ENCODE assay signal across 8 cellular contexts in genomic region chr7:101754432-101755159, GRCh38.
DNase-seq lines count a peak whose midpoint lies in the region; ATAC-seq, FAIRE-seq and TF ChIP-seq lines count a peak whose summit lies in the region.

No MANE protein-coding gene starts in this region.

- peaks cover 8% of the 10 kb centered on the region for H3K4me1 Mint-ChIP-seq in Caco-2 (ENCODE audit: low read depth, unreplicated experiment)

- peak; percentile 7 for FAIRE-seq in GM12878 (lab: Jason Lieb, UNC)

- TF ChIP-seq CTCF in Caco-2 (IDR thresholded peaks at IDR 0.05; ENCODE audit: insufficient read depth in 1 of 2, low read depth in 1 of 2, low read length in 1 of 2, severe bottlenecking in 1 of 2, unreplicated experiment in 1 of 2) (no peak), GM12878 (IDR thresholded peaks at IDR 0.05 in 2 of 3, conservative IDR thresholded peaks at IDR 0.05 in 1 of 3; ENCODE audit: control insufficient read depth in 2 of 3, extremely low read depth in 1 of 3, insufficient read depth in 1 of 3, low read depth in 3 of 3, low read length in 3 of 3) (no peak), mucosa of descending colon (IDR thresholded peaks at IDR 0.05) (no peak)

- H3K9me3 ChIP-seq in Caco-2 (no peaks in the 10 kb centered on the region; the same call in 1 of the 2 replicates), GM12878 (replicated peaks; ENCODE audit: control insufficient read depth, insufficient read depth, low read length) (no peaks in the 10 kb centered on the region), mucosa of descending colon (no peaks in the 10 kb centered on the region)

- in situ Hi-C loops in GM12878 (cut with MboI): no loop called here

- POLR2A ChIA-PET in Caco-2 (lab: Charles Lee): no interaction called here
- POLR2A ChIA-PET in GM12878 (lab: Charles Lee): no interaction called here

- no peak for TF ChIP-seq RAD21 in GM12878 (IDR thresholded peaks at IDR 0.05; ENCODE audit: insufficient read depth, low read depth, low read length)

- H3K4me3 ChIP-seq in Caco-2 (ENCODE audit: low read depth, low read length) (peak overlapping the region; percentile 35), GM12878 (peak overlapping the region; percentile 53; the same call in 1 of the 2 replicates), mucosa of descending colon (no peak overlapping the region)

- peak overlapping the region; percentile 79 for H3K4me3 Mint-ChIP-seq in Caco-2 (ENCODE audit: unreplicated experiment)

- H3K4me1 ChIP-seq in Caco-2 (no peaks in the 10 kb centered on the region), GM12878 (ENCODE audit: control insufficient read depth, insufficient read depth, low read length) (peaks cover 4% of the 10 kb centered on the region; the same call in 1 of the 2 replicates), mucosa of descending colon (ENCODE audit: low read depth) (peaks cover 9% of the 10 kb centered on the region)

- BruUV-seq in Caco-2 (replicated peaks; lab: Mats Ljungman, UMichigan) (no TSS peak), GM12878 (replicated peaks; lab: Mats Ljungman, UMichigan) (no TSS peak)

- H3K4me2 ChIP-seq in GM12878 (ENCODE audit: control insufficient read depth, insufficient read depth): peak overlapping the region; percentile 86

- peak overlapping the region; percentile 68 for H3K27ac Mint-ChIP-seq in Caco-2 (ENCODE audit: unreplicated experiment)

- no peaks in the 10 kb centered on the region for H3K27me3 Mint-ChIP-seq in Caco-2 (ENCODE audit: insufficient read depth, unreplicated experiment)

- 20% methylated on average over 22 of the region's 22 CpGs for WGBS in GM12878 (ENCODE audit: insufficient coverage, insufficient replicate concordance, low lambda C conversion rate, missing lambda C conversion rate)

- H4K20me1 ChIP-seq in GM12878 (ENCODE audit: control insufficient read depth, insufficient read depth): no peaks in the 10 kb centered on the region

- intact Hi-C loops in Caco-2 (cut with micrococcal nuclease; ENCODE audit: unreplicated experiment) (no loop called here), GM12878 (cut with micrococcal nuclease; ENCODE audit: unreplicated experiment) (no loop called here), mucosa of descending colon (cut with DNase I, micrococcal nuclease) (no loop called here)

- TF ChIP-seq EP300 in GM12878 (IDR thresholded peaks at IDR 0.05; ENCODE audit: borderline replicate concordance in 1 of 2, control insufficient read depth in 1 of 2, low read depth in 2 of 2, low read length in 2 of 2): no peak

- ATAC-seq in GM12878 (no peak), mucosa of descending colon (peak; percentile 55), HG02588 (IDR thresholded peaks at IDR 0.05; ENCODE audit: unreplicated experiment) (no peak)

- H3K27me3 ChIP-seq in Caco-2 (replicated peaks; ENCODE audit: control insufficient read depth, insufficient read depth, low read length): no peaks in the 10 kb centered on the region
- no peaks in the 10 kb centered on the region for H3K27me3 ChIP-seq in GM12878 (replicated peaks in 1 of 2; ENCODE audit: control insufficient read depth in 2 of 2, insufficient read depth in 2 of 2, low read length in 1 of 2)

- H2AFZ ChIP-seq in GM12878 (ENCODE audit: control insufficient read depth, low read depth, low read length): peak overlapping the region; percentile 88

- H3K9ac ChIP-seq in GM12878 (ENCODE audit: control insufficient read depth, insufficient read depth, low read length): peak overlapping the region; percentile 40

- no peaks in the 10 kb centered on the region for H3K9me3 Mint-ChIP-seq in Caco-2 (ENCODE audit: unreplicated experiment)

- SMC1A ChIA-PET in GM12878 (lab: Charles Lee; ENCODE audit: uncharacterized antibody, unreplicated experiment): no interaction called here

- no peaks in the 10 kb centered on the region for H3K79me2 ChIP-seq in GM12878 (ENCODE audit: control insufficient read depth, insufficient read depth, low read length)

- CTCF ChIA-PET in Caco-2 (lab: Charles Lee): interaction anchor here (0.7 kb wide), 1 partner anchor 168 kb away, joined by 4 read pairs; no protein-coding TSS in a partner anchor
- CTCF ChIA-PET in GM12878 (lab: Yijun Ruan, JAX): interaction anchor here (0.6 kb wide), 2 partner anchors 54 to 433 kb away, joined by 3 read pairs; no protein-coding TSS in a partner anchor

- H3K36me3 ChIP-seq in Caco-2 (ENCODE audit: control insufficient read depth, insufficient read depth, low read length): no peaks in the 10 kb centered on the region
- no peaks in the 10 kb centered on the region for H3K36me3 ChIP-seq in GM12878 (ENCODE audit: control insufficient read depth in 2 of 2, insufficient read depth in 2 of 2, low read length in 1 of 2)
- no peaks in the 10 kb centered on the region for H3K36me3 ChIP-seq in mucosa of descending colon (ENCODE audit: low read depth)

- H3K36me3 Mint-ChIP-seq in Caco-2 (ENCODE audit: insufficient read depth, unreplicated experiment): no peaks in the 10 kb centered on the region

- no peak overlapping the region for H3K27ac ChIP-seq in GM12878 (ENCODE audit: control insufficient read depth, insufficient read depth)

- no peak for TF ChIP-seq POLR2A in GM12878 (IDR thresholded peaks at IDR 0.05; ENCODE audit: low read depth, low read length)

- no peak for DNase-seq in Caco-2
- peak; percentile 75 for DNase-seq in M059J (ENCODE audit: low read depth)
- no peak for DNase-seq in GM12878 (ENCODE audit: low read depth, low spot score)
- DNase-seq in mucosa of descending colon: no peak
- DNase-seq in stimulated activated CD4-positive, alpha-beta T cell treated with anti-CD3 and anti-CD28 coated beads, Interleukin-12 subunit alpha, Interleukin-12 subunit beta, amount 100 ng/mL, for 4 hours: no peak
- DNase-seq in stimulated activated CD4-positive, alpha-beta T cell treated with anti-CD3 and anti-CD28 coated beads, Interleukin-2, amount 100 ng/mL, for 48 hours: no peak
- DNase-seq in Ammon's horn (ENCODE audit: low spot score): no peak

- RAD21 ChIA-PET in GM12878 (lab: Charles Lee; ENCODE audit: unreplicated experiment): interaction anchor here (0.7 kb wide), 1 partner anchor 520 kb away, joined by 5 read pairs; no protein-coding TSS in a partner anchor

TF ChIP-seq in GM12878, 131 proteins besides CTCF, POLR2A, EP300 and RAD21:
- no peak for TF ChIP-seq SMAD1 (IDR thresholded peaks at IDR 0.05; ENCODE audit: low read depth, partially characterized antibody)
- TF ChIP-seq MLLT1 (IDR thresholded peaks at IDR 0.05): peak; percentile 41; the same call in 1 of the 2 replicates
